In the genomic region with DNA sequence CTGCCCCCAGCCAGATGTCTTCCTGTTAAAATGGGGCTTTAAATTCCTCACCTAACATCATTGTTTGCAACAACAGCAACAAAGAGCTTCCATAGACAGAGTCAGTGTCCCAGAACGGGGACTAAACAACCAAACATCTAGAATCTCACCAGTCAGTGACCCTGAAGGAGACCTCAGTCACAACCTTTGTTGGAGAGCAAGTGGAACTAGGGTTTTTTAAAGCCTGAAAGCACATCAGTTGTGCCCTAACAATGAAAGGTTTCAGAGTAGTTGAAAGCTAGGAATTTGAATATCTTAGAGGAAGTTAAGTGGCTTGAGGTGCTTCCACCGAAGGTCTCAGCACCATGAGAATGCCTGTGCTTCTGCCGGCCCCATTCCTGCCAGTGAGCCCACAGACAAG, we compare ENCODE assay signal across 21 cellular contexts. TPM values are rescaled to one million over a fixed set of nuclear protein-coding genes. Genes with fewer than 3 reads are reported as not detected.
DNase-seq lines count a peak whose midpoint lies in the region; ATAC-seq, FAIRE-seq and TF ChIP-seq lines count a peak whose summit lies in the region.
"Had no signal": no experiment of that assay in that cellular context is flagged by ENCODE, and none has a peak within 500 bp of the region (broad histone marks: within the 10 kb centered on the region; RNA-seq: fewer than 3 reads in every experiment).

No MANE protein-coding gene starts in this region.

- no peaks in the 10 kb centered on the region for H3K9me3 Mint-ChIP-seq in activated CD4-positive, alpha-beta T cell treated with anti-CD3 and anti-CD28 coated beads, Interleukin-2, amount 10 ng/mL, durations not matched to agents 24 days and 14 days
- H3K9me3 Mint-ChIP-seq: activated T-helper 2 cell treated with anti-CD3 and anti-CD28 coated beads, Interferon-gamma antibody, Interleukin-2, Interleukin-4, amounts not matched to agents 10 μg/mL and 5 μg/mL and 100 μg/mL, durations not matched to agents 14 hours and 24 hours and 36 hours had no signal

- FAIRE-seq in GM12891 (lab: Jason Lieb, UNC) (peak; percentile 40), GM12878 (lab: Jason Lieb, UNC) (no peak)
- FAIRE-seq: G401.6 had no signal

- H2AFZ ChIP-seq in GM12878 (ENCODE audit: control insufficient read depth, low read depth, low read length), result no peak overlapping the region

- no peaks in the 10 kb centered on the region for H3K79me2 ChIP-seq in GM12878 (ENCODE audit: control insufficient read depth, insufficient read depth, low read length)

- H3K27me3 Mint-ChIP-seq in activated CD4-positive, alpha-beta T cell treated with anti-CD3 and anti-CD28 coated beads, Interleukin-2, amount 10 ng/mL, durations not matched to agents 24 days and 14 days, result peaks cover 23% of the 10 kb centered on the region

- H3K27ac ChIP-seq in GM12878 (ENCODE audit: control insufficient read depth, insufficient read depth) (peak overlapping the region; percentile 63), spleen (peak overlapping the region in 3 of 8 donors; percentile 18 to 65 (median 45))
- H3K27ac ChIP-seq: adrenal gland, sigmoid colon, SJCRH30 had no signal

- peaks cover 13% of the 10 kb centered on the region for H3K4me1 Mint-ChIP-seq in activated CD4-positive, alpha-beta T cell treated with anti-CD3 and anti-CD28 coated beads, Interleukin-2, amount 10 ng/mL, durations not matched to agents 24 days and 14 days

- DNase-seq in GM12891 (ENCODE audit: insufficient read length, low spot score) (no peak), GM12878 (ENCODE audit: low read depth, low spot score) (no peak), spleen (peak; percentile 17), SHP77 (lab: John Stamatoyannopoulos, UW) (no peak), head of caudate nucleus (no peak)
- no peak for DNase-seq in activated CD4-positive, alpha-beta T cell treated with anti-CD3 and anti-CD28 coated beads, Interleukin-2, amount 10 ng/mL, durations not matched to agents 24 days and 14 days
- DNase-seq: activated CD4-positive, CD25-positive, alpha-beta regulatory T cell; activated CD8-positive, alpha-beta memory T cell treated with anti-CD3 and anti-CD28 coated beads for 24 hours; adrenal gland; Caco-2; H7; NCI-H1092 treated with DMSO at 0.1 percent for 48 hours; NCI-H2081 treated with DMSO at 0.1 percent for 48 hours; NCI-H524; PC-3; sigmoid colon; SJCRH30 had no signal

- no peaks in the 10 kb centered on the region for H4K20me1 ChIP-seq in GM12878 (ENCODE audit: control insufficient read depth, insufficient read depth)

- peak overlapping the region; percentile 25 for H3K4me2 ChIP-seq in GM12878 (ENCODE audit: control insufficient read depth, insufficient read depth)

- RAD21 ChIA-PET in GM12878 (lab: Charles Lee; ENCODE audit: unreplicated experiment), result interaction anchor here (0.6 to 3.1 kb wide), 4 partner anchors 8 to 51 kb away, joined by 3 to 12 read pairs (median 8); no protein-coding TSS in a partner anchor

- CTCF ChIA-PET in GM12878 (lab: Yijun Ruan, JAX), result interaction anchor here (1.1 to 2.4 kb wide), 7 partner anchors 17 to 76 kb away, joined by 3 to 16 read pairs (median 4); a partner anchor contains a TSS

- TF ChIP-seq POLR2A in GM12891 (IDR thresholded peaks at IDR 0.05; ENCODE audit: low read depth, low read length) (no peak), GM12878 (IDR thresholded peaks at IDR 0.05; ENCODE audit: low read depth, low read length) (no peak), spleen (IDR thresholded peaks at IDR 0.05) (no peak)

- H3K4me1 ChIP-seq in GM12878 (ENCODE audit: control insufficient read depth, insufficient read depth, low read length), result peaks cover 70% of the 10 kb centered on the region
- H3K4me1 ChIP-seq in spleen, result peaks cover 4 to 85% (median 47%) of the 10 kb centered on the region in 6 donors
- H3K4me1 ChIP-seq: Caco-2 had no signal

- in situ Hi-C loops in GM12878 (cut with MboI), result no loop called here

- no peaks in the 10 kb centered on the region for H3K27me3 ChIP-seq in GM12878 (replicated peaks in 1 of 2; ENCODE audit: control insufficient read depth in 2 of 2, insufficient read depth in 2 of 2, low read length in 1 of 2)
- peaks cover 0 to 7% (median 0%) of the 10 kb centered on the region in 7 donors for H3K27me3 ChIP-seq in spleen (replicated peaks in 1 of 7)
- H3K27me3 ChIP-seq: adrenal gland, sigmoid colon had no signal

- TF ChIP-seq RAD21 in GM12878 (IDR thresholded peaks at IDR 0.05; ENCODE audit: insufficient read depth, low read depth, low read length), result no peak

- SMC1A ChIA-PET in GM12878 (lab: Charles Lee; ENCODE audit: uncharacterized antibody, unreplicated experiment), result interaction anchor here (0.8 to 3.5 kb wide), 8 partner anchors 9 to 65 kb away, joined by 3 to 40 read pairs (median 4); no protein-coding TSS in a partner anchor

- H3K27ac Mint-ChIP-seq in activated CD4-positive, alpha-beta T cell treated with anti-CD3 and anti-CD28 coated beads, Interleukin-2, amount 10 ng/mL, durations not matched to agents 24 days and 14 days, result no peak overlapping the region
- H3K27ac Mint-ChIP-seq: activated T-helper 2 cell treated with anti-CD3 and anti-CD28 coated beads, Interferon-gamma antibody, Interleukin-2, Interleukin-4, amounts not matched to agents 10 μg/mL and 5 μg/mL and 100 μg/mL, durations not matched to agents 14 hours and 24 hours and 36 hours had no signal

- TF ChIP-seq EP300 in GM12878 (IDR thresholded peaks at IDR 0.05; ENCODE audit: borderline replicate concordance in 1 of 2, control insufficient read depth in 1 of 2, low read depth in 2 of 2, low read length in 2 of 2), result no peak

- H3K36me3 ChIP-seq in GM12878 (ENCODE audit: control insufficient read depth in 2 of 2, insufficient read depth in 2 of 2, low read length in 1 of 2) (no peaks in the 10 kb centered on the region), spleen (peaks cover 0 to 17% (median under 1%) of the 10 kb centered on the region in 6 donors)
- H3K36me3 ChIP-seq: adrenal gland, SJCRH30 had no signal

- no peak overlapping the region for H3K4me3 Mint-ChIP-seq in activated CD4-positive, alpha-beta T cell treated with anti-CD3 and anti-CD28 coated beads, Interleukin-2, amount 10 ng/mL, durations not matched to agents 24 days and 14 days

- ATAC-seq in HG02884 (IDR thresholded peaks at IDR 0.05; ENCODE audit: unreplicated experiment) (peak; percentile 42), GM12878 (peak; percentile 23)
- ATAC-seq: esophagus mucosa, PC-3 had no signal

- TF ChIP-seq CTCF in GM12878 (IDR thresholded peaks at IDR 0.05 in 2 of 3, conservative IDR thresholded peaks at IDR 0.05 in 1 of 3; ENCODE audit: control insufficient read depth in 2 of 3, extremely low read depth in 1 of 3, insufficient read depth in 1 of 3, low read depth in 3 of 3, low read length in 3 of 3) (no peak), spleen (IDR thresholded peaks at IDR 0.05 in 8 of 11, conservative IDR thresholded peaks at IDR 0.05 in 3 of 11) (no peak)

- peak overlapping the region; percentile 25; the same call in 1 of the 2 replicates for H3K4me3 ChIP-seq in GM12878
- H3K4me3 ChIP-seq in spleen, result no peak overlapping the region
- H3K4me3 ChIP-seq: adrenal gland, sigmoid colon, SJCRH30 had no signal

- 2% methylated on average over 3 of the region's 3 CpGs for WGBS in GM12878 (ENCODE audit: insufficient coverage, insufficient replicate concordance, low lambda C conversion rate, missing lambda C conversion rate)
- 21 to 39% (median 26%) methylated on average over 2 to 3 of the region's 3 CpGs for WGBS in spleen, 5 donors

- POLR2A ChIA-PET in GM12878 (lab: Charles Lee), result interaction anchor here (7.4 kb wide), 1 partner anchor 14 kb away, joined by 46 read pairs; no protein-coding TSS in a partner anchor

- intact Hi-C loops in GM12878 (cut with micrococcal nuclease; ENCODE audit: unreplicated experiment), result no loop called here
- intact Hi-C loops in spleen (cut with DNase I; ENCODE audit: low total_unique reads), result no loop called here
- intact Hi-C loops in activated CD4-positive, alpha-beta T cell treated with anti-CD3 and anti-CD28 coated beads, Interleukin-2, amount 10 ng/mL, durations not matched to agents 24 days and 14 days (cut with micrococcal nuclease), result no loop called here
- intact Hi-C loops in head of caudate nucleus (cut with DNase I), result no loop called here

- H3K9me3 ChIP-seq in GM12878 (replicated peaks; ENCODE audit: control insufficient read depth, insufficient read depth, low read length) (no peaks in the 10 kb centered on the region; the same call in 1 of the 3 replicates), spleen (no peaks in the 10 kb centered on the region)
- H3K9me3 ChIP-seq: adrenal gland, Caco-2, sigmoid colon, SJCRH30 had no signal

- peaks cover 3% of the 10 kb centered on the region for H3K36me3 Mint-ChIP-seq in activated CD4-positive, alpha-beta T cell treated with anti-CD3 and anti-CD28 coated beads, Interleukin-2, amount 10 ng/mL, durations not matched to agents 24 days and 14 days (ENCODE audit: low read depth)

- H3K9ac ChIP-seq in GM12878 (ENCODE audit: control insufficient read depth, insufficient read depth, low read length), result peak overlapping the region; percentile 38; the same call in 1 of the 2 replicates

- BruUV-seq in GM12878 (replicated peaks; lab: Mats Ljungman, UMichigan), result no TSS peak

TF ChIP-seq in GM12891, 5 proteins besides CTCF, POLR2A, EP300 and RAD21 (continues in another document):
- no peak for TF ChIP-seq SPI1 (IDR thresholded peaks at IDR 0.05; ENCODE audit: low read depth, low read length)

RNA-seq across cellular contexts. Expression of a gene that starts 5.0 kb away (rescaled TPM):
- polyA plus RNA-seq in GM12891 (2012; ENCODE audit: low read depth, missing spikeins), result 10.5 TPM
- total RNA-seq in GM12878 (2013; cell fraction: nucleolus; rRNA removed), result 1.4 and 2.4 TPM in 2 replicates
- total RNA-seq in GM12878 (2014; rRNA removed) (11.9 and 12.2 TPM in 2 replicates), GM12878 (2014; rRNA removed; fragmentation: Illumina TruSeq; extraction: Trizol) (4.5 and 4.8 TPM in 2 replicates), GM12878 (2021) (15.2 and 16.6 TPM in 2 replicates), spleen (10 to 100 TPM; 47.0 to 78.9 (median 53.5) TPM)
- 4.5 TPM for polyA plus RNA-seq in GM12878 (2011; ENCODE audit: low read depth)
- polyA plus RNA-seq in GM12878 (2011; rRNA removed) (1.4 TPM in 2 replicates), GM12878 (2014; fragmentation: Illumina TruSeq; extraction: Trizol) (5.9 and 7.7 TPM in 2 replicates), GM12878 (2014; fragmentation: Nextera tagmentation; extraction: Ambion mirVana) (1 to 10 TPM; 1.8 to 4.9 TPM), GM12878 (2014; rRNA removed) (16.2 and 16.4 TPM in 2 replicates), GM12878 (2016; fragmentation: Nextera tagmentation; extraction: Ambion mirVana) (10 to 100 TPM in 1 of 2 experiments, 1 to 10 TPM in 1; 9.7 to 12.4 TPM), spleen (10 to 100 TPM; 30.8 to 33.4 (median 32.7) TPM)
- polyA plus RNA-seq in GM12878 (2011; cell fraction: cytosol; rRNA removed), result 1.1 and 1.7 TPM in 2 replicates
- 3.8 and 5.1 TPM in 2 replicates for polyA plus RNA-seq in GM12878 (2011; cell fraction: nucleus; rRNA removed)
- 10.4 and 17.1 TPM in 2 replicates for polyA plus RNA-seq in GM12878 (2012)
- polyA minus RNA-seq in GM12878 (2011; rRNA and poly(A)+ RNA removed), result 0.22 and 1.1 TPM in 2 replicates
- polyA minus RNA-seq in GM12878 (2011; cell fraction: cytosol; rRNA and poly(A)+ RNA removed), result not detected in 2 replicates
- 0.48 and 1.1 TPM in 2 replicates for polyA minus RNA-seq in GM12878 (2011; cell fraction: nucleus; rRNA and poly(A)+ RNA removed)
- total RNA-seq in activated CD4-positive, alpha-beta T cell treated with anti-CD3 and anti-CD28 coated beads, Interleukin-2, amount 10 ng/mL, durations not matched to agents 24 days and 14 days, result 0.09 and 0.21 TPM in 2 replicates
